ENCODE assay signal across 15 cellular contexts in the genomic region with DNA sequence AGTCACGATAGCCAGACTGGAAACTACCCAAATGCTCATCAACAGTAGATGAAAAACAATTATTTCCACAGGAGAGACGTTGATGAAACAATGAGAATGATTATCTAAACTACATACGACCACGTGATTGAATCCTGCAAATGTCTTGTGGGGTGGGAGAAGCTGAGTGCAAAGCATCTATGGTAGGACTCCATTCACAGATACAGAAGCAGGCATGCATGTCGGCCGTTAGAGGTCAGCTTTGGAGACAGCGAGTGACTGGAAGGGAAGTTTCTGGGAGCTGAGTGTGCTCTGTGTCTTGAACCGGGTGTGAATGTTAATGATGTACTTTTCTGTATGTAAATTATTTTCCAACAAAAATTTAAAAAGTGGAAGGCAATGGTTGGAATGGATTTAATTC.
DNase-seq lines count a peak whose midpoint lies in the region; ATAC-seq and TF ChIP-seq lines count a peak whose summit lies in the region.
"Had no signal": no experiment of that assay in that cellular context is flagged by ENCODE, and none has a peak within 500 bp of the region (broad histone marks: within the 10 kb centered on the region; RNA-seq: fewer than 3 reads in every experiment).

No MANE protein-coding gene starts in this region.

- TF ChIP-seq CTCF in fibroblast of lung (conservative IDR thresholded peaks at IDR 0.05 in 1 of 2, IDR thresholded peaks at IDR 0.05 in 1 of 2; ENCODE audit: low read depth in 1 of 2, low read length in 2 of 2) = no peak
- TF ChIP-seq CTCF in omental fat pad (IDR thresholded peaks at IDR 0.05) = no peak

- H3K27ac ChIP-seq in fibroblast of lung (ENCODE audit: insufficient read depth, low read length) = no peak overlapping the region
- H3K27ac ChIP-seq: transverse colon had no signal

- ATAC-seq in omental fat pad (ENCODE audit: low FRiP score) = no peak

- peak; percentile 3 for DNase-seq in NOMO-1 treated with DMSO at 0.1 percent for 48 hours (lab: John Stamatoyannopoulos, UW; ENCODE audit: unreplicated experiment)
- DNase-seq in NOMO-1 treated with dmso at 0.1 percent for 144 hours (lab: John Stamatoyannopoulos, UW; ENCODE audit: unreplicated experiment) = no peak
- peak; percentile 53 for DNase-seq in SK-MEL-5 (ENCODE audit: low read depth, low spot score)
- peak; percentile 12 to 33 for DNase-seq in fibroblast of lung (ENCODE audit: low read depth in 2 of 2)
- peak; percentile 43 for DNase-seq in retina
- no peak for DNase-seq in occipital lobe (lab: John Stamatoyannopoulos, UW)
- no peak for DNase-seq in omental fat pad (ENCODE audit: low spot score)
- no peak for DNase-seq in NCI-H446 (lab: John Stamatoyannopoulos, UW)
- DNase-seq: activated CD4-positive, alpha-beta T cell treated with anti-CD3 and anti-CD28 coated beads, Interleukin-2, amount 50 U/mL, for 4 hours; activated naive CD4-positive, alpha-beta T cell treated with anti-CD3 and anti-CD28 coated beads for 36 hours; NCI-H1105; NCI-H748 treated with DMSO at 0.1 percent for 48 hours; right cardiac atrium; SW 1271; transverse colon had no signal

- no peak overlapping the region for H2AFZ ChIP-seq in fibroblast of lung (ENCODE audit: low read length)

- peaks cover 2% of the 10 kb centered on the region for H3K27me3 ChIP-seq in fibroblast of lung (ENCODE audit: control insufficient read depth, insufficient read depth, low read length)
- H3K27me3 ChIP-seq: transverse colon had no signal

- no peaks in the 10 kb centered on the region for H3K4me1 ChIP-seq in fibroblast of lung (ENCODE audit: control insufficient read depth, extremely low read depth, insufficient read depth, low read length)
- H3K4me1 ChIP-seq: transverse colon had no signal

- no peaks in the 10 kb centered on the region for H3K79me2 ChIP-seq in fibroblast of lung (ENCODE audit: control insufficient read depth, insufficient read depth, low read length)

- no peaks in the 10 kb centered on the region for H4K20me1 ChIP-seq in fibroblast of lung (ENCODE audit: control insufficient read depth, extremely low read depth, insufficient read depth, low read length)

- in situ Hi-C loops in SK-MEL-5 (cut with HindIII; ENCODE audit: low pct_unique_long_range_greater_than_20kb, low sequenced_read_pairs) = no loop called here

- H3K4me3 ChIP-seq in fibroblast of lung (replicated peaks in 1 of 4; ENCODE audit: control extremely low read depth in 1 of 4, insufficient read depth in 1 of 4, low read depth in 3 of 4, low read length in 4 of 4) = no peak overlapping the region
- H3K4me3 ChIP-seq: transverse colon had no signal

- H3K4me2 ChIP-seq in fibroblast of lung (ENCODE audit: extremely low read depth, insufficient read depth, low read length) = no peak overlapping the region

- H3K9me3 ChIP-seq in fibroblast of lung (ENCODE audit: control insufficient read depth, insufficient read depth, low read depth, low read length) = no peaks in the 10 kb centered on the region
- H3K9me3 ChIP-seq: transverse colon had no signal

- H3K9ac ChIP-seq in fibroblast of lung (ENCODE audit: insufficient read depth, low read length) = no peak overlapping the region

- no peaks in the 10 kb centered on the region for H3K36me3 ChIP-seq in fibroblast of lung (ENCODE audit: control insufficient read depth, insufficient read depth, low read length)
- H3K36me3 ChIP-seq: transverse colon had no signal

Comparison
In these comparisons a context has a peak if more than half of its experiments do, and no peak if none do; other contexts are left out.
1. DNase-seq: peak in NOMO-1 treated with DMSO at 0.1 percent for 48 hours (single experiment), SK-MEL-5 (single experiment), fibroblast of lung (2 of 2) and retina (single experiment); none in NOMO-1 treated with dmso at 0.1 percent for 144 hours (single experiment), occipital lobe (single experiment), omental fat pad (single experiment) and NCI-H446 (0 of 2).